Comparison of ENCODE assay signal across 22 cellular contexts in the genomic region with DNA sequence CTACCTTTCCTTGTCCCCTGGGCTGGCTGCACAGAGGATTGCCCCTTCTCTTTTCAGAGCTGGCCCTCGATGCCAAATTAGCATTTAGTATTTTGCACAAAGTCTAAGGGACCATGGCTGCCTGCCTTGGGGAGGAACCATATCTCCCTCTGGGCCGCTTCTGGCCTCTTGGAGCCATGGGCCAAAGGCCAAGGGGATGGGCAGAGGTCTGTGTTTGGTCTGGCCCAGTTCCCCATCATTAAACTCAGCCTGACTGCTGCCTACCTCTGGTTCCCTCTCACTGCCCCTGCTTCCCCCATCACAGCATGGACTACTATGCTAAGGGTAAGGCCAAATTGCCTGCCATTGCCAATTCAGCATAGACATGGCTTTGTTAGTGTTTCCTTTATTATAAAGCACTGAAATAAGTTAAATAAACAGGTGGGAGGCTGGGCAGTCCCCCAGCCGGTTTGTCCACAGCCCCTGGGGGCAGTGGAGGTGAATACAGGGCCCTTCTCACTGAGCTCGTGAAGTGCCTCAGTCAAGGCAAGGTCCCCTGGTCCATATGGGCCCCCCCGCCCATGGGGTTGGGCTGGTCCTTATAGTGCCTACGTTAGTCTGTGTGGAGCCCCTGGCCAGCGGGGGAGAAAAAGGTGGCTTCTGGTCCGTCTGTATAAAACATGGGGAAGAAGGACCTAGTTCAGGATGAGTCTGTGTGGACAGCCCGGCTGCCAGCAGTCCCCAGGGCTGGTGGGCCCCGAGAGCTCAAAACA. TPM values are rescaled to one million over a fixed set of nuclear protein-coding genes. Genes with fewer than 3 reads are reported as not detected.
A peak's percentile ranks its signal among the peaks of the same experiment; 100 is the strongest.
DNase-seq lines count a peak whose midpoint lies in the region; ATAC-seq and TF ChIP-seq lines count a peak whose summit lies in the region.
"Had no signal": no experiment of that assay in that cellular context is flagged by ENCODE, and none has a peak within 500 bp of the region (broad histone marks: within the 10 kb centered on the region; RNA-seq: fewer than 3 reads in every experiment).

No MANE protein-coding gene starts in this region.

- TF ChIP-seq CTCF in RWPE1 (conservative IDR thresholded peaks at IDR 0.05; ENCODE audit: low read depth), result no peak
- no peak for TF ChIP-seq CTCF in endothelial cell (IDR thresholded peaks at IDR 0.05; ENCODE audit: unreplicated experiment)

- no peak for ATAC-seq in activated T-cell treated with anti-CD3 and anti-CD28 coated beads, Interleukin-2, amount 50 U/mL, for 72 hours (replicated peaks in 1 of 2)
- no peak for ATAC-seq in activated T-cell treated with anti-CD3 and anti-CD28 coated beads, Interleukin-2, amount 50 U/mL, for 4 hours
- ATAC-seq in stimulated activated memory B cell treated with anti-CD40 and anti-IgM and Interleukin-4, amounts not matched to agents 10 μg/mL and 1 μg/mL and 100 μg/mL, for 72 hours, result no peak
- no peak for ATAC-seq in HG02970 (IDR thresholded peaks at IDR 0.05; ENCODE audit: low FRiP score, unreplicated experiment)
- ATAC-seq in HG03442 (IDR thresholded peaks at IDR 0.05; ENCODE audit: unreplicated experiment), result no peak
- ATAC-seq: activated CD4-positive, CD25-positive, alpha-beta regulatory T cell treated with anti-CD3 and anti-CD28 coated beads, Interleukin-2, amount 50 U/mL, for 24 hours had no signal

- peak overlapping the region; percentile 27 for H3K27ac Mint-ChIP-seq in activated T-cell treated with anti-CD3 and anti-CD28 coated beads, Interleukin-2, amount 50 U/mL, for 72 hours
- H3K27ac Mint-ChIP-seq in endothelial cell (ENCODE audit: unreplicated experiment), result no peak overlapping the region
- peak overlapping the region; percentile 38 for H3K27ac Mint-ChIP-seq in stimulated activated memory B cell treated with anti-CD40 and anti-IgM and Interleukin-4, amounts not matched to agents 10 μg/mL and 1 μg/mL and 100 μg/mL, for 72 hours

- CTCF ChIA-PET in RWPE1 (lab: Yijun Ruan, JAX), result interaction anchor here (0.9 kb wide), 1 partner anchor 14 kb away, joined by 3 read pairs; no protein-coding TSS in a partner anchor

- H3K9me3 Mint-ChIP-seq in activated T-cell treated with anti-CD3 and anti-CD28 coated beads, Interleukin-2, amount 50 U/mL, for 72 hours, result no peaks in the 10 kb centered on the region
- no peaks in the 10 kb centered on the region for H3K9me3 Mint-ChIP-seq in activated T-cell treated with anti-CD3 and anti-CD28 coated beads, Interleukin-2, amount 50 U/mL, for 4 hours
- H3K9me3 Mint-ChIP-seq in endothelial cell (ENCODE audit: unreplicated experiment), result no peaks in the 10 kb centered on the region
- no peaks in the 10 kb centered on the region for H3K9me3 Mint-ChIP-seq in stimulated activated memory B cell treated with anti-CD40 and anti-IgM and Interleukin-4, amounts not matched to agents 10 μg/mL and 1 μg/mL and 100 μg/mL, for 72 hours
- H3K9me3 Mint-ChIP-seq: activated T-helper 1 cell treated with anti-CD3 and anti-CD28 coated beads, Interleukin-12 subunit alpha, Interleukin-12 subunit beta, Interleukin-2, Interleukin-4 antibody, amounts not matched to agents 30 ng/mL and 10 ng/mL and 1 ng/mL, durations not matched to agents 14 hours and 24 hours and 36 hours; brain; immature natural killer cell had no signal

- H3K27ac ChIP-seq in RWPE1, result peak overlapping the region; percentile 54
- H3K27ac ChIP-seq: coronary artery, left ventricle myocardium inferior, SK-N-MC, spleen had no signal

- H3K36me3 Mint-ChIP-seq in activated T-cell treated with anti-CD3 and anti-CD28 coated beads, Interleukin-2, amount 50 U/mL, for 72 hours (ENCODE audit: insufficient read depth in 2 of 2), result peaks cover 8 to 20% of the 10 kb centered on the region in 2 donors
- peaks cover 54% of the 10 kb centered on the region for H3K36me3 Mint-ChIP-seq in activated T-cell treated with anti-CD3 and anti-CD28 coated beads, Interleukin-2, amount 50 U/mL, for 4 hours (ENCODE audit: insufficient read depth)
- H3K36me3 Mint-ChIP-seq in endothelial cell (ENCODE audit: low read depth, unreplicated experiment), result peaks cover 57% of the 10 kb centered on the region
- peaks cover 65% of the 10 kb centered on the region for H3K36me3 Mint-ChIP-seq in stimulated activated memory B cell treated with anti-CD40 and anti-IgM and Interleukin-4, amounts not matched to agents 10 μg/mL and 1 μg/mL and 100 μg/mL, for 72 hours

- POLR2A ChIA-PET in RWPE1 (lab: Yijun Ruan, JAX; ENCODE audit: low non-redundant PET), result no interaction called here

- peaks cover 35% of the 10 kb centered on the region for H3K4me1 Mint-ChIP-seq in activated T-cell treated with anti-CD3 and anti-CD28 coated beads, Interleukin-2, amount 50 U/mL, for 72 hours (ENCODE audit: low read depth)
- peaks cover 33% of the 10 kb centered on the region for H3K4me1 Mint-ChIP-seq in activated T-cell treated with anti-CD3 and anti-CD28 coated beads, Interleukin-2, amount 50 U/mL, for 4 hours (ENCODE audit: low read depth)
- H3K4me1 Mint-ChIP-seq in endothelial cell (ENCODE audit: unreplicated experiment), result peaks cover 21% of the 10 kb centered on the region
- peaks cover 51% of the 10 kb centered on the region for H3K4me1 Mint-ChIP-seq in stimulated activated memory B cell treated with anti-CD40 and anti-IgM and Interleukin-4, amounts not matched to agents 10 μg/mL and 1 μg/mL and 100 μg/mL, for 72 hours

- H3K4me3 Mint-ChIP-seq in activated T-cell treated with anti-CD3 and anti-CD28 coated beads, Interleukin-2, amount 50 U/mL, for 72 hours, result no peak overlapping the region
- H3K4me3 Mint-ChIP-seq in activated T-cell treated with anti-CD3 and anti-CD28 coated beads, Interleukin-2, amount 50 U/mL, for 4 hours, result no peak overlapping the region
- H3K4me3 Mint-ChIP-seq in endothelial cell (ENCODE audit: unreplicated experiment), result peak overlapping the region; percentile 56
- no peak overlapping the region for H3K4me3 Mint-ChIP-seq in stimulated activated memory B cell treated with anti-CD40 and anti-IgM and Interleukin-4, amounts not matched to agents 10 μg/mL and 1 μg/mL and 100 μg/mL, for 72 hours
- H3K4me3 Mint-ChIP-seq: activated T-helper 1 cell treated with anti-CD3 and anti-CD28 coated beads, Interleukin-12 subunit alpha, Interleukin-12 subunit beta, Interleukin-2, Interleukin-4 antibody, amounts not matched to agents 30 ng/mL and 10 ng/mL and 1 ng/mL, durations not matched to agents 14 hours and 24 hours and 36 hours had no signal

- DNase-seq in activated T-cell treated with anti-CD3 and anti-CD28 coated beads, Interleukin-2, amount 50 U/mL, for 72 hours, result no peak
- no peak for DNase-seq in activated T-cell treated with anti-CD3 and anti-CD28 coated beads, Interleukin-2, amount 50 U/mL, for 4 hours
- DNase-seq in RWPE1 (ENCODE audit: low spot score), result no peak
- no peak for DNase-seq in endothelial cell (ENCODE audit: low spot score)
- DNase-seq in AG20443 (ENCODE audit: low spot score), result no peak
- DNase-seq: GDM1; GOT3; immature natural killer cell; left ventricle myocardium inferior; NCI-H1417; NCI-H510A; NK-92 treated with Interleukin-12 subunit alpha and Interleukin-12 subunit beta, amount 100 ng/mL, for 24 hours; T-helper 9 cell had no signal

- H3K27me3 Mint-ChIP-seq in activated T-cell treated with anti-CD3 and anti-CD28 coated beads, Interleukin-2, amount 50 U/mL, for 72 hours (ENCODE audit: low read depth), result no peaks in the 10 kb centered on the region
- H3K27me3 Mint-ChIP-seq in activated T-cell treated with anti-CD3 and anti-CD28 coated beads, Interleukin-2, amount 50 U/mL, for 4 hours (ENCODE audit: low read depth), result no peaks in the 10 kb centered on the region
- H3K27me3 Mint-ChIP-seq in endothelial cell (ENCODE audit: unreplicated experiment), result peaks cover 21% of the 10 kb centered on the region
- H3K27me3 Mint-ChIP-seq in stimulated activated memory B cell treated with anti-CD40 and anti-IgM and Interleukin-4, amounts not matched to agents 10 μg/mL and 1 μg/mL and 100 μg/mL, for 72 hours, result no peaks in the 10 kb centered on the region

RNA-seq across cellular contexts. Expression of a gene that starts 3.5 kb away (rescaled TPM):
- 10 to 100 TPM; 15.7 to 15.9 TPM for total RNA-seq in activated T-cell treated with anti-CD3 and anti-CD28 coated beads, Interleukin-2, amount 50 U/mL, for 72 hours
- total RNA-seq in activated T-cell treated with anti-CD3 and anti-CD28 coated beads, Interleukin-2, amount 50 U/mL, for 4 hours, result 10 to 100 TPM in 2 of 3 donors, 1 to 10 TPM in 1; 8.4 to 11.0 (median 10.4) TPM
- total RNA-seq in endothelial cell (ENCODE audit: unreplicated experiment), result 20.8 TPM

RNA-seq across cellular contexts. Expression of a gene that starts 6.6 kb away (rescaled TPM):
- total RNA-seq in activated T-cell treated with anti-CD3 and anti-CD28 coated beads, Interleukin-2, amount 50 U/mL, for 72 hours, result 10 to 100 TPM; 66.1 to 70.7 TPM
- 100 to 1,000 TPM; 117 to 125 (median 123) TPM for total RNA-seq in activated T-cell treated with anti-CD3 and anti-CD28 coated beads, Interleukin-2, amount 50 U/mL, for 4 hours
- 90.5 TPM for total RNA-seq in endothelial cell (ENCODE audit: unreplicated experiment)

RNA-seq across cellular contexts. Expression of a gene that starts 6.9 kb away (rescaled TPM):
- 10 to 100 TPM; 30.0 to 42.7 TPM for total RNA-seq in activated T-cell treated with anti-CD3 and anti-CD28 coated beads, Interleukin-2, amount 50 U/mL, for 72 hours
- 10 to 100 TPM; 63.4 to 69.8 (median 65.0) TPM for total RNA-seq in activated T-cell treated with anti-CD3 and anti-CD28 coated beads, Interleukin-2, amount 50 U/mL, for 4 hours
- 48.6 TPM for total RNA-seq in endothelial cell (ENCODE audit: unreplicated experiment)

RNA-seq across cellular contexts. Expression of a gene that starts 20.5 kb away (rescaled TPM):
- 10 to 100 TPM; 56.6 to 58.7 TPM for total RNA-seq in activated T-cell treated with anti-CD3 and anti-CD28 coated beads, Interleukin-2, amount 50 U/mL, for 72 hours
- 100 to 1,000 TPM; 102 to 110 (median 107) TPM for total RNA-seq in activated T-cell treated with anti-CD3 and anti-CD28 coated beads, Interleukin-2, amount 50 U/mL, for 4 hours
- 61.4 TPM for total RNA-seq in endothelial cell (ENCODE audit: unreplicated experiment)

RNA-seq across cellular contexts. Expression of a gene that starts 32.3 kb away (rescaled TPM):
- 100 to 1,000 TPM; 122 to 132 TPM for total RNA-seq in activated T-cell treated with anti-CD3 and anti-CD28 coated beads, Interleukin-2, amount 50 U/mL, for 72 hours
- total RNA-seq in activated T-cell treated with anti-CD3 and anti-CD28 coated beads, Interleukin-2, amount 50 U/mL, for 4 hours, result 100 to 1,000 TPM; 177 to 208 (median 186) TPM
- total RNA-seq in endothelial cell (ENCODE audit: unreplicated experiment), result 127 TPM
